28 cellular contexts compared by ENCODE assay signal in genomic region chr6:26455357-26455970, GRCh38. TPM values are rescaled to one million over a fixed set of nuclear protein-coding genes. Genes with fewer than 3 reads are reported as not detected.
DNase-seq lines count a peak whose midpoint lies in the region; ATAC-seq and TF ChIP-seq lines count a peak whose summit lies in the region.
"Had no signal": no experiment of that assay in that cellular context is flagged by ENCODE, and none has a peak within 500 bp of the region (broad histone marks: within the 10 kb centered on the region; RNA-seq: fewer than 3 reads in every experiment).

No MANE protein-coding gene starts in this region.

- H3K9me3 ChIP-seq in CD4-positive, CD25-positive, alpha-beta regulatory T cell (ENCODE audit: control insufficient read depth in 2 of 2, low read length in 2 of 2) = no peaks in the 10 kb centered on the region
- no peaks in the 10 kb centered on the region for H3K9me3 ChIP-seq in IMR-90 (ENCODE audit: control insufficient read depth, insufficient read depth, low read length)
- H3K9me3 ChIP-seq: breast epithelium, ovary, testis, vagina had no signal

- no CpG with 5 or more reads among the region's 3 CpGs for WGBS in IMR-90 (ENCODE audit: extremely low coverage in 2 of 2, insufficient read length in 1 of 2), 2 experiments

- no peak overlapping the region for H2AFZ ChIP-seq in IMR-90 (replicated peaks; ENCODE audit: low read length, poor library complexity)
- H2AFZ ChIP-seq: PC-9 had no signal

- H3K9me1 ChIP-seq in IMR-90 (ENCODE audit: insufficient read depth, low read length) = peaks cover 25% of the 10 kb centered on the region

- TF ChIP-seq POLR2A in IMR-90 (IDR thresholded peaks at IDR 0.05; ENCODE audit: low read depth, low read length) = no peak

- TF ChIP-seq CTCF in IMR-90 (conservative IDR thresholded peaks at IDR 0.05; ENCODE audit: low read depth, low read length) = no peak
- no peak for TF ChIP-seq CTCF in natural killer cell (IDR thresholded peaks at IDR 0.05)

- H4K20me1 ChIP-seq in IMR-90 (ENCODE audit: insufficient read depth, low read length) = peaks cover 8% of the 10 kb centered on the region; the same call in 1 of the 2 replicates

- no peak overlapping the region for H2AK5ac ChIP-seq in IMR-90 (ENCODE audit: low read depth, low read length)

- no peak overlapping the region for H2AK9ac ChIP-seq in IMR-90 (replicated peaks; ENCODE audit: low read depth, low read length, poor library complexity)

- no peak overlapping the region for H2BK5ac ChIP-seq in IMR-90 (ENCODE audit: low read depth, low read length, poor library complexity, severe bottlenecking)

- H2BK120ac ChIP-seq in IMR-90 (ENCODE audit: low read depth, low read length) = no peak overlapping the region

- no peak overlapping the region for H3K4me2 ChIP-seq in IMR-90 (ENCODE audit: low read depth, low read length)
- H3K4me2 ChIP-seq: PC-9 had no signal

- no peak overlapping the region for H4K91ac ChIP-seq in IMR-90 (ENCODE audit: insufficient read depth, low read depth, low read length)

- no peak overlapping the region for H3K4me3 ChIP-seq in CD4-positive, CD25-positive, alpha-beta regulatory T cell (ENCODE audit: low read depth, low read length)
- H3K4me3 ChIP-seq in IMR-90 (ENCODE audit: insufficient read depth, low read depth, low read length) = no peak overlapping the region
- H3K4me3 ChIP-seq: breast epithelium, ovary, PC-9, testis, vagina had no signal

- peaks cover 47% of the 10 kb centered on the region for H3K36me3 Mint-ChIP-seq in CD4-positive, CD25-positive, alpha-beta regulatory T cell
- H3K36me3 Mint-ChIP-seq in dendritic cell treated with granulocyte-macrophage colony-stimulating factor and Interleukin-4, amounts not matched to agents 40 ng/mL and 50 ng/mL, for 4 days (ENCODE audit: low read depth) = peaks cover 48% of the 10 kb centered on the region
- H3K36me3 Mint-ChIP-seq in natural killer cell = peaks cover 19% of the 10 kb centered on the region

- in situ Hi-C loops in IMR-90 (cut with MboI; ENCODE audit: low sequenced_read_pairs) = no loop called here

- H3K27me3 ChIP-seq in CD4-positive, CD25-positive, alpha-beta regulatory T cell (ENCODE audit: control insufficient read depth, insufficient read depth, low read length) = no peaks in the 10 kb centered on the region
- H3K27me3 ChIP-seq in IMR-90 (ENCODE audit: control insufficient read depth, insufficient read depth, low read length) = no peaks in the 10 kb centered on the region
- H3K27me3 ChIP-seq: breast epithelium, ovary, testis, vagina had no signal

- no peaks in the 10 kb centered on the region for H3K27me3 Mint-ChIP-seq in CD4-positive, CD25-positive, alpha-beta regulatory T cell
- H3K27me3 Mint-ChIP-seq in dendritic cell treated with granulocyte-macrophage colony-stimulating factor and Interleukin-4, amounts not matched to agents 40 ng/mL and 50 ng/mL, for 4 days = no peaks in the 10 kb centered on the region
- no peaks in the 10 kb centered on the region for H3K27me3 Mint-ChIP-seq in natural killer cell (ENCODE audit: low read depth in 2 of 2)
- H3K27me3 Mint-ChIP-seq: activated CD4-positive, alpha-beta memory T cell treated with anti-CD3 and anti-CD28 coated beads, Interleukin-2, amount 10 ng/mL, durations not matched to agents 7 days and 5 days; memory B cell had no signal

- intact Hi-C loops in IMR-90 (cut with micrococcal nuclease) (loop anchor here (5.0 kb wide), 1 partner anchor 82 kb away; the partner anchor contains the start of gene HMGN4), natural killer cell (cut with micrococcal nuclease) (loop anchor here (5.0 kb wide), 1 partner anchor 73 kb away; the partner anchor contains the start of gene BTN2A2)
- intact Hi-C loops in dendritic cell treated with granulocyte-macrophage colony-stimulating factor and Interleukin-4, amounts not matched to agents 40 ng/mL and 50 ng/mL, for 4 days (cut with micrococcal nuclease) = loop anchor here (10.0 kb wide), 1 partner anchor 91 kb away; the partner anchor contains the start of gene BTN3A2

- no TSS peak for BruUV-seq in IMR-90 (replicated peaks; lab: Mats Ljungman, UMichigan)

- H3K36me3 ChIP-seq in CD4-positive, CD25-positive, alpha-beta regulatory T cell (ENCODE audit: control insufficient read depth, insufficient read depth, low read length) = peaks cover 34% of the 10 kb centered on the region
- peaks cover 13% of the 10 kb centered on the region for H3K36me3 ChIP-seq in IMR-90 (ENCODE audit: control insufficient read depth, insufficient read depth, low read length)
- H3K36me3 ChIP-seq: breast epithelium, ovary had no signal

- no peak overlapping the region for H4K5ac ChIP-seq in IMR-90 (ENCODE audit: low read depth, low read length)

- TF ChIP-seq RAD21 in IMR-90 (IDR thresholded peaks at IDR 0.05; ENCODE audit: low read length) = no peak

- peaks cover 0 to 2% (median 0%) of the 10 kb centered on the region in 7 donors for H3K9me3 Mint-ChIP-seq in CD4-positive, CD25-positive, alpha-beta regulatory T cell
- no peaks in the 10 kb centered on the region for H3K9me3 Mint-ChIP-seq in dendritic cell treated with granulocyte-macrophage colony-stimulating factor and Interleukin-4, amounts not matched to agents 40 ng/mL and 50 ng/mL, for 4 days
- no peaks in the 10 kb centered on the region for H3K9me3 Mint-ChIP-seq in natural killer cell
- H3K9me3 Mint-ChIP-seq: activated CD4-positive, alpha-beta memory T cell treated with anti-CD3 and anti-CD28 coated beads, Interleukin-2, amount 10 ng/mL, durations not matched to agents 7 days and 5 days; memory B cell had no signal

- H3K56ac ChIP-seq in IMR-90 (ENCODE audit: extremely low read depth, insufficient read depth, low read length) = no peak overlapping the region

- H3K4me3 Mint-ChIP-seq in CD4-positive, CD25-positive, alpha-beta regulatory T cell = peak overlapping the region in 1 of 4 donors; percentile 22
- H3K4me3 Mint-ChIP-seq in dendritic cell treated with granulocyte-macrophage colony-stimulating factor and Interleukin-4, amounts not matched to agents 40 ng/mL and 50 ng/mL, for 4 days = no peak overlapping the region
- no peak overlapping the region for H3K4me3 Mint-ChIP-seq in natural killer cell
- H3K4me3 Mint-ChIP-seq: activated CD4-positive, alpha-beta memory T cell treated with anti-CD3 and anti-CD28 coated beads, Interleukin-2, amount 10 ng/mL, durations not matched to agents 7 days and 5 days; memory B cell had no signal

- no peak overlapping the region for H2BK20ac ChIP-seq in IMR-90 (ENCODE audit: low read depth, low read length)

- H3K23ac ChIP-seq in IMR-90 (ENCODE audit: low read depth, low read length) = no peak overlapping the region

- H3K4me1 Mint-ChIP-seq in CD4-positive, CD25-positive, alpha-beta regulatory T cell = peaks cover 11 to 53% (median 39%) of the 10 kb centered on the region in 4 donors
- H3K4me1 Mint-ChIP-seq in dendritic cell treated with granulocyte-macrophage colony-stimulating factor and Interleukin-4, amounts not matched to agents 40 ng/mL and 50 ng/mL, for 4 days (ENCODE audit: low read depth) = peaks cover 55% of the 10 kb centered on the region
- peaks cover 38 to 48% of the 10 kb centered on the region in 2 donors for H3K4me1 Mint-ChIP-seq in natural killer cell

- no peak overlapping the region for H3K14ac ChIP-seq in IMR-90 (replicated peaks; ENCODE audit: low read depth, low read length)

- H3K27ac ChIP-seq in CD4-positive, CD25-positive, alpha-beta regulatory T cell (ENCODE audit: insufficient read depth, low read length, poor library complexity, severe bottlenecking) = no peak overlapping the region
- H3K27ac ChIP-seq in IMR-90 (ENCODE audit: insufficient read depth, low read length) = no peak overlapping the region
- H3K27ac ChIP-seq: breast epithelium, ovary, PC-9, testis, vagina had no signal

- H3K4ac ChIP-seq in IMR-90 (ENCODE audit: low read depth, low read length) = no peak overlapping the region

- POLR2A ChIA-PET in IMR-90 (lab: Charles Lee; ENCODE audit: unreplicated experiment) = no interaction called here

- no peak for DNase-seq in CD4-positive, CD25-positive, alpha-beta regulatory T cell
- DNase-seq in IMR-90 = no peak
- DNase-seq in natural killer cell = no peak
- no peak for DNase-seq in AG08396 (ENCODE audit: low spot score)
- DNase-seq in NCI-H146 treated with DMSO at 0.1 percent for 48 hours (lab: John Stamatoyannopoulos, UW; ENCODE audit: unreplicated experiment) = no peak
- DNase-seq: activated CD4-positive, alpha-beta memory T cell treated with anti-CD3 and anti-CD28 coated beads, Interleukin-2, amount 10 ng/mL, durations not matched to agents 7 days and 5 days; activated CD4-positive, CD25-positive, alpha-beta regulatory T cell treated with anti-CD3 and anti-CD28 coated beads, Interleukin-2, amount 50 U/mL, for 72 hours; activated T-cell treated with anti-CD3 and anti-CD28 coated beads for 4 hours; amygdala; cortex of kidney; head of caudate nucleus; KG1; left cardiac atrium; NCI-H1694; NCI-H524 treated with DMSO at 0.1 percent for 48 hours; NK-92 treated with Interleukin-12 subunit alpha and Interleukin-12 subunit beta, amount 100 ng/mL, for 24 hours; ovary; PC-9; SHP77; stimulated activated naive CD4-positive, alpha-beta T cell treated with Interleukin-2 at 50 U/mL for 16 hours; SW 1271; testis had no signal

- ATAC-seq in CD4-positive, CD25-positive, alpha-beta regulatory T cell (ENCODE audit: low read depth in 2 of 2) = no peak
- ATAC-seq in IMR-90 (ENCODE audit: low read depth) (no peak), natural killer cell (no peak), HG03097 (IDR thresholded peaks at IDR 0.05; ENCODE audit: low FRiP score, unreplicated experiment) (no peak), HG03439 (IDR thresholded peaks at IDR 0.05; ENCODE audit: unreplicated experiment) (no peak)
- ATAC-seq: left cardiac atrium had no signal

- H3K18ac ChIP-seq in IMR-90 (ENCODE audit: low read depth, low read length) = peak overlapping the region; percentile 44; the same call in 1 of the 2 replicates

- CTCF ChIA-PET in IMR-90 (lab: Yijun Ruan, JAX) = no interaction called here

- H3K79me1 ChIP-seq in IMR-90 (ENCODE audit: low read depth in 1 of 2, low read length in 2 of 2) = peaks cover 17 to 33% of the 10 kb centered on the region in 2 experiments

- dilution Hi-C loops in IMR-90 (cut with HindIII; ENCODE audit: low sequenced_read_pairs, unreplicated experiment) = no loop called here

- H3K9ac ChIP-seq in IMR-90 (ENCODE audit: low read depth, low read length) = no peak overlapping the region

- peak overlapping the region in 2 of 3 donors; percentile 70 to 97 for H3K27ac Mint-ChIP-seq in CD4-positive, CD25-positive, alpha-beta regulatory T cell
- H3K27ac Mint-ChIP-seq in dendritic cell treated with granulocyte-macrophage colony-stimulating factor and Interleukin-4, amounts not matched to agents 40 ng/mL and 50 ng/mL, for 4 days = peak overlapping the region; percentile 98
- peak overlapping the region; percentile 95 to 97 for H3K27ac Mint-ChIP-seq in natural killer cell
- H3K27ac Mint-ChIP-seq: activated CD4-positive, alpha-beta memory T cell treated with anti-CD3 and anti-CD28 coated beads, Interleukin-2, amount 10 ng/mL, durations not matched to agents 7 days and 5 days; memory B cell had no signal

- peaks cover 26% of the 10 kb centered on the region for H3K4me1 ChIP-seq in CD4-positive, CD25-positive, alpha-beta regulatory T cell (ENCODE audit: control insufficient read depth, insufficient read depth, low read length, poor library complexity, severe bottlenecking)
- H3K4me1 ChIP-seq in IMR-90 (ENCODE audit: control insufficient read depth, insufficient read depth, low read length) = peaks cover 11% of the 10 kb centered on the region

- H2BK15ac ChIP-seq in IMR-90 (ENCODE audit: low read depth, low read length) = no peak overlapping the region

- H4K8ac ChIP-seq in IMR-90 (ENCODE audit: low read depth in 2 of 2, low read length in 2 of 2) = no peak overlapping the region

RNA-seq across cellular contexts. Expression of gene BTN2A1, which starts 2.3 kb away (rescaled TPM):
- 35.9 TPM for total RNA-seq in CD4-positive, CD25-positive, alpha-beta regulatory T cell
- polyA plus RNA-seq in CD4-positive, CD25-positive, alpha-beta regulatory T cell = 10 to 100 TPM in 3 of 4 donors, 1 to 10 TPM in 1; 9.7 to 14.5 (median 12.2) TPM
- total RNA-seq in IMR-90 (2012; rRNA removed) = 11.4 and 13.6 TPM in 2 replicates
- polyA plus RNA-seq in IMR-90 (2012; rRNA removed) = 37.9 and 40.2 TPM in 2 replicates
- 18.8 and 24.5 TPM in 2 replicates for polyA plus RNA-seq in IMR-90 (2012; cell fraction: cytosol; rRNA removed)
- polyA plus RNA-seq in IMR-90 (2012; cell fraction: nucleus; rRNA removed; ENCODE audit: low replicate concordance) = 44.0 and 69.0 TPM in 2 replicates
- 10 to 100 TPM; 33.8 to 51.2 (median 43.3) TPM for total RNA-seq in natural killer cell

RNA-seq across cellular contexts. Expression of gene BTN3A3, which starts 15.2 kb away (rescaled TPM):
- total RNA-seq in CD4-positive, CD25-positive, alpha-beta regulatory T cell = 125 TPM
- 10 to 100 TPM; 79.3 to 91.5 (median 82.7) TPM for polyA plus RNA-seq in CD4-positive, CD25-positive, alpha-beta regulatory T cell
- total RNA-seq in IMR-90 (2012; rRNA removed) = 14.4 and 15.8 TPM in 2 replicates
- 12.4 and 14.8 TPM in 2 replicates for polyA plus RNA-seq in IMR-90 (2012; rRNA removed)
- 6.3 and 10.8 TPM in 2 replicates for polyA plus RNA-seq in IMR-90 (2012; cell fraction: cytosol; rRNA removed)
- 13.9 and 51.5 TPM in 2 replicates for polyA plus RNA-seq in IMR-90 (2012; cell fraction: nucleus; rRNA removed; ENCODE audit: low replicate concordance)
- total RNA-seq in natural killer cell = 100 to 1,000 TPM in 2 of 3 donors, 10 to 100 TPM in 1; 88.1 to 154 (median 142) TPM

RNA-seq across cellular contexts. Expression of gene BTN1A1, which starts 44.6 kb away (rescaled TPM):
- not detected for total RNA-seq in CD4-positive, CD25-positive, alpha-beta regulatory T cell
- polyA plus RNA-seq in CD4-positive, CD25-positive, alpha-beta regulatory T cell = under 1 TPM in 1 of 4 donors, not detected in 3; 0.33 TPM
- total RNA-seq in IMR-90 (2012; rRNA removed) = not detected in 2 replicates
- not detected in 2 replicates for polyA plus RNA-seq in IMR-90 (2012; rRNA removed)
- not detected in 2 replicates for polyA plus RNA-seq in IMR-90 (2012; cell fraction: cytosol; rRNA removed)
- polyA plus RNA-seq in IMR-90 (2012; cell fraction: nucleus; rRNA removed; ENCODE audit: low replicate concordance) = not detected in 2 replicates
- total RNA-seq in natural killer cell = not detected
- total RNA-seq: activated CD4-positive, alpha-beta memory T cell treated with anti-CD3 and anti-CD28 coated beads, Interleukin-2, amount 10 ng/mL, durations not matched to agents 7 days and 5 days; breast epithelium; left cardiac atrium; ovary; PC-9; vagina had no signal

RNA-seq across cellular contexts. Expression of gene BTN3A1, which starts 53.4 kb away (rescaled TPM):
- total RNA-seq in CD4-positive, CD25-positive, alpha-beta regulatory T cell = 279 TPM
- polyA plus RNA-seq in CD4-positive, CD25-positive, alpha-beta regulatory T cell = 10 to 100 TPM; 67.4 to 100.0 (median 71.2) TPM
- total RNA-seq in IMR-90 (2012; rRNA removed) (15.3 and 16.5 TPM in 2 replicates), natural killer cell (100 to 1,000 TPM; 285 to 373 (median 348) TPM)
- 9.8 and 14.4 TPM in 2 replicates for polyA plus RNA-seq in IMR-90 (2012; rRNA removed)
- 5.7 and 11.5 TPM in 2 replicates for polyA plus RNA-seq in IMR-90 (2012; cell fraction: cytosol; rRNA removed)
- polyA plus RNA-seq in IMR-90 (2012; cell fraction: nucleus; rRNA removed; ENCODE audit: low replicate concordance) = 23.3 and 47.1 TPM in 2 replicates
